Comparison of ENCODE assay signal across 17 cellular contexts in the genomic region with DNA sequence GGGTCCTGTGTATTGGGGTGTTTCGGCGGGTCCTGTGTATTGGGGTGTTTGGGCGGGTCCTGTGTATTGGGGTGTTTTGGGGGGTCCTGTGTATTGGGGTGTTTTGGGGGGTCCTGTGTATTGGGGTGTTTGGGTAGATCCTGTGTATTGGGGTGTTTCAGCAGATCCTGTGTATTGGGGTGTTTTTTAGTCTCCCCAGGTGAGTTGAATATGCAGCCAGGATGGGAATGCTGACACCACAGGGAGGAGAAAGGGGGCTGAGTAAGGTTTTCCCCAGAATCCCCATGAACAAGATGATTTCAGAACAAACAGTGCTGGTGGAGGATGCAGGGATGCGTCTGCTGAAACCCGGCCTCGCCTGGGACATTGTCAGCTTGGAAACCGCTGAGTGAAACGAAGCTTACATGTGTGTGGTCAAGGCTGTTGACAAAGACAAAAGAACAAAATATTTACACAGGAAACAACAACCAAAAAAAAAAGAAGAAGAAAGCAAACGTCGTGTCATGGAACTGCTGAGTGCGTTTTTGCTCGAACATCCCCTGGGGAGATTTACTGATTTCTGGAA.
A peak's percentile ranks its signal among the peaks of the same experiment; 100 is the strongest.
DNase-seq lines count a peak whose midpoint lies in the region; ATAC-seq, FAIRE-seq and TF ChIP-seq lines count a peak whose summit lies in the region.
"Had no signal": no experiment of that assay in that cellular context is flagged by ENCODE, and none has a peak within 500 bp of the region (broad histone marks: within the 10 kb centered on the region; RNA-seq: fewer than 3 reads in every experiment).

No MANE protein-coding gene starts in this region.

- WGBS in A549 (ENCODE audit: missing lambda C conversion rate) = 31% methylated on average over 12 of the region's 12 CpGs
- WGBS in tibial nerve, 2 donors = 49 to 50% methylated on average over 12 of the region's 12 CpGs

- peak overlapping the region; percentile 48 for H3K27ac Mint-ChIP-seq in endothelial cell (ENCODE audit: unreplicated experiment)
- H3K27ac Mint-ChIP-seq: activated CD4-positive, alpha-beta T cell treated with anti-CD3 and anti-CD28 coated beads, Interleukin-2, amount 10 ng/mL, durations not matched to agents 7 days and 5 days; effector memory CD8-positive, alpha-beta T cell had no signal

- H4K20me1 ChIP-seq in BLaER1 = peaks cover 20% of the 10 kb centered on the region

- H3K9me3 Mint-ChIP-seq in endothelial cell (ENCODE audit: unreplicated experiment) = no peaks in the 10 kb centered on the region
- H3K9me3 Mint-ChIP-seq: activated CD4-positive, alpha-beta T cell treated with anti-CD3 and anti-CD28 coated beads, Interleukin-2, amount 10 ng/mL, durations not matched to agents 7 days and 5 days; central memory CD8-positive, alpha-beta T cell; effector memory CD8-positive, alpha-beta T cell had no signal

- DNase-seq in A549 (ENCODE audit: low read depth in 1 of 2, low spot score in 1 of 2) (peak in 1 of 2 experiments; percentile 75), NCI-H146 treated with DMSO at 0.1 percent for 48 hours (lab: John Stamatoyannopoulos, UW; ENCODE audit: unreplicated experiment) (peak; percentile 6), endothelial cell (ENCODE audit: low spot score) (no peak), tibial nerve (ENCODE audit: low spot score in 2 of 2) (no peak), OCI-M2 (lab: John Stamatoyannopoulos, UW; ENCODE audit: unreplicated experiment) (no peak)
- DNase-seq: activated CD4-positive, alpha-beta T cell treated with anti-CD3 and anti-CD28 coated beads, Interleukin-2, amount 10 ng/mL, durations not matched to agents 7 days and 5 days; DMS 273 treated with DMSO at 0.1 percent for 48 hours; HCEC 1CT; hippocampal formation; left cardiac atrium; stimulated activated CD4-positive, alpha-beta T cell treated with anti-CD3 and anti-CD28 coated beads, Interleukin-2, amount 100 ng/mL, for 48 hours had no signal

- H3K9me3 ChIP-seq in A549 = no peaks in the 10 kb centered on the region
- no peaks in the 10 kb centered on the region for H3K9me3 ChIP-seq in BLaER1
- no peaks in the 10 kb centered on the region for H3K9me3 ChIP-seq in tibial nerve
- H3K9me3 ChIP-seq: adrenal gland, thoracic aorta had no signal

- H3K36me3 Mint-ChIP-seq in endothelial cell (ENCODE audit: low read depth, unreplicated experiment) = no peaks in the 10 kb centered on the region

- H3K27ac ChIP-seq in A549 = no peak overlapping the region
- H3K27ac ChIP-seq in BLaER1 = no peak overlapping the region
- H3K27ac ChIP-seq in tibial nerve = no peak overlapping the region
- H3K27ac ChIP-seq: adrenal gland, thoracic aorta had no signal

- TF ChIP-seq EP300 in A549 (IDR thresholded peaks at IDR 0.05) = no peak
- TF ChIP-seq EP300 in tibial nerve (IDR thresholded peaks at IDR 0.05) = no peak

- H3K27me3 Mint-ChIP-seq in endothelial cell (ENCODE audit: unreplicated experiment) = peaks cover 4% of the 10 kb centered on the region

- H3K4me1 ChIP-seq in A549 (peaks cover 8% of the 10 kb centered on the region; the same call in 1 of the 3 replicates), BLaER1 (peaks cover 59% of the 10 kb centered on the region), tibial nerve (no peaks in the 10 kb centered on the region)
- H3K4me1 ChIP-seq: adrenal gland had no signal

- H3K27me3 ChIP-seq in BLaER1 = 0 out of 2 replicates have a peak, but pooled peaks cover 6% of the 10 kb centered on the region
- no peaks in the 10 kb centered on the region for H3K27me3 ChIP-seq in tibial nerve
- H3K27me3 ChIP-seq: adrenal gland had no signal

- POLR2A ChIA-PET in A549 (lab: Yijun Ruan, JAX) = no interaction called here

- no peak for TF ChIP-seq RAD21 in A549 (conservative IDR thresholded peaks at IDR 0.05 in 1 of 2, IDR thresholded peaks at IDR 0.05 in 1 of 2)

- H3K9ac ChIP-seq in BLaER1 = no peak overlapping the region

- H3K36me3 ChIP-seq in BLaER1 = no peaks in the 10 kb centered on the region
- no peaks in the 10 kb centered on the region for H3K36me3 ChIP-seq in tibial nerve
- H3K36me3 ChIP-seq: adrenal gland, thoracic aorta had no signal

- FAIRE-seq in A549 (lab: Jason Lieb, UNC) = no peak

- ATAC-seq in A549 = peak; percentile 3 to 67; a peak in 3 of 6 replicates
- ATAC-seq in GM21576 (IDR thresholded peaks at IDR 0.05; ENCODE audit: unreplicated experiment) = no peak
- ATAC-seq: left cardiac atrium had no signal

- CTCF ChIA-PET in A549 (lab: Yijun Ruan, JAX) = no interaction called here

- H3K4me2 ChIP-seq in A549 = no peak overlapping the region; the same call in 2 of the 3 replicates
- H3K4me2 ChIP-seq in BLaER1 = peak overlapping the region; percentile 82

- TF ChIP-seq POLR2A in A549 (IDR thresholded peaks at IDR 0.05; ENCODE audit: low read length) (no peak), tibial nerve (IDR thresholded peaks at IDR 0.05) (no peak)

- no peak overlapping the region for H3K4me3 Mint-ChIP-seq in endothelial cell (ENCODE audit: unreplicated experiment)
- H3K4me3 Mint-ChIP-seq: central memory CD8-positive, alpha-beta T cell had no signal

- peaks cover 7% of the 10 kb centered on the region for H3K4me1 Mint-ChIP-seq in endothelial cell (ENCODE audit: unreplicated experiment)

- H3K4me3 ChIP-seq in A549 (no peak overlapping the region), BLaER1 (no peak overlapping the region), tibial nerve (no peak overlapping the region)
- H3K4me3 ChIP-seq: adrenal gland, thoracic aorta had no signal

- TF ChIP-seq CTCF in A549 (IDR thresholded peaks at IDR 0.05) = no peak
- TF ChIP-seq CTCF in endothelial cell (IDR thresholded peaks at IDR 0.05; ENCODE audit: unreplicated experiment) = no peak
- no peak for TF ChIP-seq CTCF in tibial nerve (IDR thresholded peaks at IDR 0.05)

TF ChIP-seq in A549, 52 proteins besides CTCF, POLR2A, EP300 and RAD21:
- TF ChIP-seq, protein P1, sequence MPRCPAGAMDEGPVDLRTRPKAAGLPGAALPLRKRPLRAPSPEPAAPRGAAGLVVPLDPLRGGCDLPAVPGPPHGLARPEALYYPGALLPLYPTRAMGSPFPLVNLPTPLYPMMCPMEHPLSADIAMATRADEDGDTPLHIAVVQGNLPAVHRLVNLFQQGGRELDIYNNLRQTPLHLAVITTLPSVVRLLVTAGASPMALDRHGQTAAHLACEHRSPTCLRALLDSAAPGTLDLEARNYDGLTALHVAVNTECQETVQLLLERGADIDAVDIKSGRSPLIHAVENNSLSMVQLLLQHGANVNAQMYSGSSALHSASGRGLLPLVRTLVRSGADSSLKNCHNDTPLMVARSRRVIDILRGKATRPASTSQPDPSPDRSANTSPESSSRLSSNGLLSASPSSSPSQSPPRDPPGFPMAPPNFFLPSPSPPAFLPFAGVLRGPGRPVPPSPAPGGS (IDR thresholded peaks at IDR 0.05) = no peak
- TF ChIP-seq ESRRA (IDR thresholded peaks at IDR 0.05; ENCODE audit: borderline replicate concordance, low read length) (no peak), MAFK (IDR thresholded peaks at IDR 0.05; ENCODE audit: partially characterized antibody) (peak; percentile 46)
